ENCODE assay signal across 26 cellular contexts in genomic region chr11:76329983-76330382, GRCh38. TPM values are rescaled to one million over a fixed set of nuclear protein-coding genes. Genes with fewer than 3 reads are reported as not detected.
A peak's percentile ranks its signal among the peaks of the same experiment; 100 is the strongest.
DNase-seq lines count a peak whose midpoint lies in the region; ATAC-seq and TF ChIP-seq lines count a peak whose summit lies in the region.
"Had no signal": no experiment of that assay in that cellular context is flagged by ENCODE, and none has a peak within 500 bp of the region (broad histone marks: within the 10 kb centered on the region; RNA-seq: fewer than 3 reads in every experiment).

No MANE protein-coding gene starts in this region.

- H3K27me3 Mint-ChIP-seq in T-helper 17 cell = no peaks in the 10 kb centered on the region

- no peak overlapping the region for H4K91ac ChIP-seq in mesenchymal stem cell (ENCODE audit: low read length)

- peaks cover 5% of the 10 kb centered on the region for H3K4me1 Mint-ChIP-seq in T-helper 17 cell
- H3K4me1 Mint-ChIP-seq: activated naive CD8-positive, alpha-beta T cell treated with anti-CD3 and anti-CD28 coated beads for 36 hours had no signal

- H3K4me3 Mint-ChIP-seq in T-helper 17 cell = no peak overlapping the region
- H3K4me3 Mint-ChIP-seq: activated naive CD8-positive, alpha-beta T cell treated with anti-CD3 and anti-CD28 coated beads for 36 hours; CD8-positive, alpha-beta T cell; HFFc6 had no signal

- no peaks in the 10 kb centered on the region for H3K79me1 ChIP-seq in mesenchymal stem cell (replicated peaks; ENCODE audit: low read length, poor library complexity, severe bottlenecking)

- peak overlapping the region; percentile 13 for H4K8ac ChIP-seq in mesenchymal stem cell (ENCODE audit: low read length)

- peak overlapping the region; percentile 45 to 55 for H3K18ac ChIP-seq in mesenchymal stem cell (ENCODE audit: low read depth in 1 of 2, low read length in 2 of 2)

- H3K36me3 ChIP-seq in mesenchymal stem cell (ENCODE audit: control insufficient read depth in 1 of 2, insufficient read depth in 2 of 2, low read depth in 1 of 2, low read length in 2 of 2) (no peaks in the 10 kb centered on the region), smooth muscle cell (ENCODE audit: low read depth) (no peaks in the 10 kb centered on the region)
- H3K36me3 ChIP-seq: neutrophil, prostate gland, transverse colon had no signal

- no peak overlapping the region for H3K4me2 ChIP-seq in mesenchymal stem cell (ENCODE audit: low read length, poor library complexity, severe bottlenecking)
- peak overlapping the region; percentile 34 for H3K4me2 ChIP-seq in smooth muscle cell

- peak overlapping the region; percentile 50 for H2BK120ac ChIP-seq in mesenchymal stem cell (ENCODE audit: low read depth, low read length)

- H2BK15ac ChIP-seq in mesenchymal stem cell (ENCODE audit: low read depth, poor library complexity, severe bottlenecking) = no peak overlapping the region

- H2BK5ac ChIP-seq in mesenchymal stem cell (ENCODE audit: low read depth, low read length, poor library complexity, severe bottlenecking) = no peak overlapping the region

- H3K9ac ChIP-seq in mesenchymal stem cell (ENCODE audit: low read length) (no peak overlapping the region), smooth muscle cell (ENCODE audit: low read depth) (no peak overlapping the region)

- H3K27ac Mint-ChIP-seq in T-helper 17 cell = no peak overlapping the region
- H3K27ac Mint-ChIP-seq: activated naive CD8-positive, alpha-beta T cell treated with anti-CD3 and anti-CD28 coated beads for 36 hours; activated T-helper 2 cell treated with anti-CD3 and anti-CD28 coated beads, Interferon-gamma antibody, Interleukin-2, Interleukin-4, amounts not matched to agents 10 μg/mL and 5 μg/mL and 100 μg/mL, durations not matched to agents 14 hours and 24 hours and 36 hours; CD8-positive, alpha-beta T cell; HFFc6 had no signal

- H3K14ac ChIP-seq in mesenchymal stem cell (ENCODE audit: low read length in 2 of 2) = no peak overlapping the region

- H2AFZ ChIP-seq in mesenchymal stem cell (ENCODE audit: low read depth, low read length) (no peak overlapping the region), smooth muscle cell (ENCODE audit: low read depth) (no peak overlapping the region)

- H3K4ac ChIP-seq in mesenchymal stem cell (ENCODE audit: low read depth in 1 of 2, low read length in 2 of 2) = no peak overlapping the region

- 66% methylated on average over 3 of the region's 4 CpGs for WGBS in mesenchymal stem cell
- WGBS in smooth muscle cell (ENCODE audit: low lambda C conversion rate) = 66% methylated on average over 4 of the region's 4 CpGs

- H2BK12ac ChIP-seq in mesenchymal stem cell (ENCODE audit: low read length in 2 of 2) = peak overlapping the region in 1 of 2 experiments; percentile 1

- H2AK5ac ChIP-seq in mesenchymal stem cell (ENCODE audit: low read length, severe bottlenecking) = peak overlapping the region; percentile 6

- H3K4me1 ChIP-seq in mesenchymal stem cell (ENCODE audit: control insufficient read depth, insufficient read depth, low read depth, low read length) = peaks cover 13% of the 10 kb centered on the region
- H3K4me1 ChIP-seq in smooth muscle cell (ENCODE audit: low read depth) = no peaks in the 10 kb centered on the region
- H3K4me1 ChIP-seq: prostate gland, transverse colon had no signal

- peaks cover 4% of the 10 kb centered on the region for H3K9me3 ChIP-seq in mesenchymal stem cell (ENCODE audit: control insufficient read depth, low read length)
- no peaks in the 10 kb centered on the region for H3K9me3 ChIP-seq in smooth muscle cell (replicated peaks; ENCODE audit: low read depth)
- H3K9me3 ChIP-seq in T-helper 17 cell (ENCODE audit: control insufficient read depth, low read length, poor library complexity, severe bottlenecking) = peaks cover 2% of the 10 kb centered on the region
- H3K9me3 ChIP-seq: neutrophil, prostate gland had no signal

- H3K27me3 ChIP-seq in mesenchymal stem cell (ENCODE audit: control insufficient read depth in 1 of 2, insufficient read depth in 1 of 2, low read length in 2 of 2) (peaks cover 0 to 10% of the 10 kb centered on the region in 2 experiments), smooth muscle cell (ENCODE audit: low read depth) (no peaks in the 10 kb centered on the region)
- H3K27me3 ChIP-seq: transverse colon had no signal

- peak; percentile 7 for DNase-seq in NCI-H146 (lab: John Stamatoyannopoulos, UW)
- DNase-seq in NCI-H146 treated with DMSO at 0.1 percent for 48 hours (lab: John Stamatoyannopoulos, UW; ENCODE audit: unreplicated experiment) = no peak
- peak; percentile 11 for DNase-seq in choroid plexus epithelial cell (ENCODE audit: low read depth)
- DNase-seq in mesenchymal stem cell = no peak
- DNase-seq in smooth muscle cell (lab: John Stamatoyannopoulos, UW; ENCODE audit: unreplicated experiment) = no peak
- DNase-seq in SIG-M5 treated with dmso at 0.1 percent for 504 hours (lab: John Stamatoyannopoulos, UW; ENCODE audit: unreplicated experiment) = no peak
- no peak for DNase-seq in dermis blood vessel endothelial cell
- no peak for DNase-seq in T-helper 17 cell
- DNase-seq: activated CD4-positive, alpha-beta T cell treated with anti-CD3 and anti-CD28 coated beads, Interleukin-2, amount 50 U/mL, for 48 hours; activated naive CD8-positive, alpha-beta T cell treated with anti-CD3 and anti-CD28 coated beads for 36 hours; AML-193; DMS153; effector CD4-positive, alpha-beta T cell; HFFc6; NCI-H1092 treated with DMSO at 0.1 percent for 48 hours; NCI-H2081; NCI-H226; NCI-H748 treated with DMSO at 0.1 percent for 48 hours; stimulated activated CD8-positive, alpha-beta memory T cell treated with anti-CD3 and anti-CD28 coated beads, Interleukin-4, amount 100 ng/mL, for 48 hours; T1000; transverse colon had no signal

- H3K27ac ChIP-seq in mesenchymal stem cell (ENCODE audit: low read length, poor library complexity, severe bottlenecking) = no peak overlapping the region
- no peak overlapping the region for H3K27ac ChIP-seq in smooth muscle cell (ENCODE audit: low read depth)
- H3K27ac ChIP-seq: 22Rv1, neutrophil, prostate gland, transverse colon had no signal

- no peaks in the 10 kb centered on the region for H3K36me3 Mint-ChIP-seq in T-helper 17 cell (ENCODE audit: low read depth)
- H3K36me3 Mint-ChIP-seq: activated naive CD8-positive, alpha-beta T cell treated with anti-CD3 and anti-CD28 coated beads for 36 hours; CD8-positive, alpha-beta T cell had no signal

- H3F3A ChIP-seq in smooth muscle cell (ENCODE audit: low read depth) = no peaks in the 10 kb centered on the region

- no peaks in the 10 kb centered on the region for H4K20me1 ChIP-seq in smooth muscle cell (ENCODE audit: low read depth)

- no peak for ATAC-seq in T-helper 17 cell
- ATAC-seq: CD8-positive, alpha-beta T cell had no signal

- H3K79me2 ChIP-seq in smooth muscle cell (ENCODE audit: low read depth) = no peaks in the 10 kb centered on the region

- H3K23ac ChIP-seq in mesenchymal stem cell (ENCODE audit: low read length in 2 of 2) = no peak overlapping the region

- H3K4me3 ChIP-seq in choroid plexus epithelial cell (ENCODE audit: low read depth, low read length) = no peak overlapping the region
- no peak overlapping the region for H3K4me3 ChIP-seq in mesenchymal stem cell (ENCODE audit: insufficient read depth in 1 of 2, low read depth in 1 of 2, low read length in 2 of 2)
- H3K4me3 ChIP-seq in smooth muscle cell = no peak overlapping the region
- H3K4me3 ChIP-seq: prostate gland, transverse colon had no signal

- TF ChIP-seq CTCF in choroid plexus epithelial cell (conservative IDR thresholded peaks at IDR 0.05; ENCODE audit: low read depth, low read length) (no peak), smooth muscle cell (IDR thresholded peaks at IDR 0.05; ENCODE audit: borderline replicate concordance, insufficient read depth, poor library complexity, severe bottlenecking) (no peak)

RNA-seq across cellular contexts. Expression of gene THAP12, which starts 50.9 kb away (rescaled TPM):
- 25.9 TPM for polyA plus RNA-seq in mesenchymal stem cell (2013, experiment 1 of 2)
- 26.4 TPM for polyA plus RNA-seq in mesenchymal stem cell (2013, experiment 2 of 2)
- 49.1 and 55.0 TPM in 2 replicates for total RNA-seq in smooth muscle cell
- 17.2 and 22.6 TPM in 2 replicates for polyA plus RNA-seq in smooth muscle cell
- 48.8 and 49.0 TPM in 2 replicates for total RNA-seq in dermis blood vessel endothelial cell
- total RNA-seq in T-helper 17 cell = 10 to 100 TPM; 53.1 to 60.8 TPM

RNA-seq across cellular contexts. Expression of gene GVQW3, which starts 51.1 kb away (rescaled TPM):
- polyA plus RNA-seq in mesenchymal stem cell (2013, experiment 1 of 2) = 0.99 TPM
- 0.64 TPM for polyA plus RNA-seq in mesenchymal stem cell (2013, experiment 2 of 2)
- total RNA-seq in smooth muscle cell (1.2 and 3.1 TPM in 2 replicates), dermis blood vessel endothelial cell (0.65 and 0.68 TPM in 2 replicates), T-helper 17 cell (1 to 10 TPM; 1.7 to 2.5 TPM)
- polyA plus RNA-seq in smooth muscle cell = 1.9 and 2.8 TPM in 2 replicates

Comparison
In these comparisons a context has a peak if more than half of its experiments do, and no peak if none do; other contexts are left out.
1. DNase-seq: peak in NCI-H146 (single experiment) and choroid plexus epithelial cell (single experiment); none in NCI-H146 treated with DMSO at 0.1 percent for 48 hours (single experiment), mesenchymal stem cell (single experiment), smooth muscle cell (single experiment), SIG-M5 treated with dmso at 0.1 percent for 504 hours (single experiment), dermis blood vessel endothelial cell (single experiment) and T-helper 17 cell (0 of 3).